Comparison of ENCODE assay signal across 15 cellular contexts in the genomic region with DNA sequence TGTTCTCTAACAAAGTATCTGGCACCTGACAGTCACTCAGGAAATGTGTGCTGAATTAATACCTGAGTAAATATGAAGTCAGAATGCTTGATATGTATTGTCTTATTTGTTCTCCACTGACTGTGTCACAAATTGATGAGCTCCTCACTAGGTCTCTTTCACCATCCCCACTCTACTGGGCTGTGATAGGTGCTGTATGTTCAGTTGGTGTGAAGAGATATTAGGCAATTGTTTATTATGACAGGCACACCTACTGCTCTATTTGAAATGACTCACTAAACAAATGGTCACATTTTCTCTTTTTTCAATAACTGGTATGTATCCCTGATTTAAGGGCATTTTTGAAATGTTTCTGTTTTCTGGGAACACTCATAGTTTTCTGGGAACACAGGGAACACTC. TPM values are rescaled to one million over a fixed set of nuclear protein-coding genes. Genes with fewer than 3 reads are reported as not detected.
DNase-seq lines count a peak whose midpoint lies in the region; ATAC-seq and TF ChIP-seq lines count a peak whose summit lies in the region.
"Had no signal": no experiment of that assay in that cellular context is flagged by ENCODE, and none has a peak within 500 bp of the region (broad histone marks: within the 10 kb centered on the region; RNA-seq: fewer than 3 reads in every experiment).

No MANE protein-coding gene starts in this region.

- no peaks in the 10 kb centered on the region for H3K9me2 ChIP-seq in PC-3 (replicated peaks; ENCODE audit: low read length)
- H3K9me2 ChIP-seq in Karpas-422 (replicated peaks; ENCODE audit: insufficient read depth, low read length), result no peaks in the 10 kb centered on the region

- peak; percentile 33; the same call in 1 of the 2 replicates for ATAC-seq in PC-3

- H3K79me2 ChIP-seq in PC-3 (ENCODE audit: low read length) (no peaks in the 10 kb centered on the region), Karpas-422 (ENCODE audit: low read length) (no peaks in the 10 kb centered on the region)

- TF ChIP-seq CTCF in PC-3 (conservative IDR thresholded peaks at IDR 0.05; ENCODE audit: low read depth, low read length) (no peak), epithelial cell of esophagus (IDR thresholded peaks at IDR 0.05; ENCODE audit: insufficient read depth, low read depth, low read length, missing control alignments) (no peak), stomach (IDR thresholded peaks at IDR 0.05) (no peak)

- H3K9me3 ChIP-seq in PC-3 (ENCODE audit: low read length) (no peaks in the 10 kb centered on the region), stomach (peaks cover 0 to 8% (median 3%) of the 10 kb centered on the region in 4 donors), Karpas-422 (ENCODE audit: low read length) (no peaks in the 10 kb centered on the region)
- H3K9me3 ChIP-seq: BE2C, Caco-2 had no signal

- H3K27ac ChIP-seq in PC-3 (ENCODE audit: low read length), result no peak overlapping the region
- H3K27ac ChIP-seq in stomach, result no peak overlapping the region
- no peak overlapping the region for H3K27ac ChIP-seq in Karpas-422 (ENCODE audit: low read length)

- CTCF ChIA-PET in PC-3 (lab: Charles Lee), result no interaction called here

- no peak for TF ChIP-seq EP300 in stomach (IDR thresholded peaks at IDR 0.05)

- no peak overlapping the region for H3K4me2 ChIP-seq in PC-3 (ENCODE audit: low read length)
- H3K4me2 ChIP-seq in Karpas-422 (ENCODE audit: low read depth, low read length, poor library complexity, severe bottlenecking), result no peak overlapping the region

- H2AFZ ChIP-seq in PC-3 (ENCODE audit: low read length) (no peak overlapping the region), Karpas-422 (ENCODE audit: low read length) (no peak overlapping the region)

- H3F3A ChIP-seq in PC-3 (ENCODE audit: low read length, unreplicated experiment), result no peaks in the 10 kb centered on the region

- H4K20me1 ChIP-seq in PC-3 (ENCODE audit: low read length) (no peaks in the 10 kb centered on the region), Karpas-422 (ENCODE audit: insufficient read depth, low read depth, low read length) (no peaks in the 10 kb centered on the region)

- H3K4me3 ChIP-seq in PC-3 (ENCODE audit: low read length), result no peak overlapping the region
- no peak overlapping the region for H3K4me3 ChIP-seq in epithelial cell of esophagus (ENCODE audit: low read length)
- H3K4me3 ChIP-seq in stomach, result no peak overlapping the region
- H3K4me3 ChIP-seq in Karpas-422 (ENCODE audit: low read length), result no peak overlapping the region

- intact Hi-C loops in PC-3 (cut with micrococcal nuclease), result loop anchor here (10.0 kb wide), 1 partner anchor 1000 kb away; no protein-coding TSS in a partner anchor
- intact Hi-C loops in stomach (cut with DNase I; ENCODE audit: low total_unique reads), result no loop called here

- H3K27me3 ChIP-seq in PC-3 (ENCODE audit: low read length) (peaks cover 50% of the 10 kb centered on the region), stomach (no peaks in the 10 kb centered on the region), Karpas-422 (ENCODE audit: low read length) (no peaks in the 10 kb centered on the region)
- H3K27me3 ChIP-seq: BE2C had no signal

- H3K9ac ChIP-seq in PC-3 (ENCODE audit: low read length) (no peak overlapping the region), Karpas-422 (ENCODE audit: low read length) (no peak overlapping the region)

- no TSS peak for BruUV-seq in PC-3 (replicated peaks; lab: Mats Ljungman, UMichigan)

- POLR2A ChIA-PET in PC-3 (lab: Charles Lee; ENCODE audit: unreplicated experiment), result no interaction called here

- H3K36me3 ChIP-seq in PC-3 (ENCODE audit: low read depth, low read length), result no peaks in the 10 kb centered on the region
- H3K36me3 ChIP-seq in stomach, result no peaks in the 10 kb centered on the region
- no peaks in the 10 kb centered on the region for H3K36me3 ChIP-seq in Karpas-422 (ENCODE audit: insufficient read depth, low read length)
- H3K36me3 ChIP-seq: BE2C had no signal

- no peak for TF ChIP-seq POLR2A in stomach (IDR thresholded peaks at IDR 0.05)

- H3K4me1 ChIP-seq in PC-3 (ENCODE audit: insufficient read depth, low read length) (no peaks in the 10 kb centered on the region), stomach (no peaks in the 10 kb centered on the region), Karpas-422 (ENCODE audit: low read length) (no peaks in the 10 kb centered on the region)
- H3K4me1 ChIP-seq: BE2C, Caco-2 had no signal

- peak; percentile 86 for DNase-seq in DMS53 treated with DMSO at 0.1 percent for 48 hours (lab: John Stamatoyannopoulos, UW; ENCODE audit: unreplicated experiment)
- peak; percentile 59 for DNase-seq in NCI-H146 treated with DMSO at 0.1 percent for 48 hours (lab: John Stamatoyannopoulos, UW; ENCODE audit: unreplicated experiment)
- DNase-seq in PC-3, result no peak
- DNase-seq in epithelial cell of esophagus (ENCODE audit: low read depth), result peak; percentile 69
- DNase-seq in stomach, result no peak
- no peak for DNase-seq in SKM-1 treated with dmso at 0.1 percent for 144 hours (lab: John Stamatoyannopoulos, UW; ENCODE audit: unreplicated experiment)
- no peak for DNase-seq in Karpas-422
- no peak for DNase-seq in CD1c-positive myeloid dendritic cell (ENCODE audit: extremely low spot score)
- DNase-seq: ACHN; BE2C; C1 segment of cervical spinal cord; Caco-2; CD4-positive, alpha-beta T cell; H9 had no signal

RNA-seq across cellular contexts. Expression of a gene that starts 25.2 kb away (rescaled TPM):
- total RNA-seq in PC-3 (2014; rRNA removed) (0.04 TPM in 1 of 2 replicates, not detected in the other), stomach (10 to 100 TPM in 1 of 5 donors, under 1 TPM in 1, not detected in 3; 0.72 to 11.7 TPM)
- polyA plus RNA-seq in stomach, result not detected
- not detected in 2 replicates for total RNA-seq in Karpas-422 (2014; rRNA removed; shearing (Covaris generic); ENCODE audit: low replicate concordance)
- total RNA-seq: Caco-2; CD4-positive, alpha-beta T cell had no signal
- polyA plus RNA-seq: IgD-negative memory B cell had no signal

Comparison
In these comparisons a context has a peak if more than half of its experiments do, and no peak if none do; other contexts are left out.
1. DNase-seq: peak in DMS53 treated with DMSO at 0.1 percent for 48 hours (single experiment), NCI-H146 treated with DMSO at 0.1 percent for 48 hours (single experiment) and epithelial cell of esophagus (single experiment); none in PC-3 (single experiment), stomach (single experiment), SKM-1 treated with dmso at 0.1 percent for 144 hours (single experiment), Karpas-422 (single experiment) and CD1c-positive myeloid dendritic cell (single experiment).